ENCODE assay signal across 8 cellular contexts in the genomic region with DNA sequence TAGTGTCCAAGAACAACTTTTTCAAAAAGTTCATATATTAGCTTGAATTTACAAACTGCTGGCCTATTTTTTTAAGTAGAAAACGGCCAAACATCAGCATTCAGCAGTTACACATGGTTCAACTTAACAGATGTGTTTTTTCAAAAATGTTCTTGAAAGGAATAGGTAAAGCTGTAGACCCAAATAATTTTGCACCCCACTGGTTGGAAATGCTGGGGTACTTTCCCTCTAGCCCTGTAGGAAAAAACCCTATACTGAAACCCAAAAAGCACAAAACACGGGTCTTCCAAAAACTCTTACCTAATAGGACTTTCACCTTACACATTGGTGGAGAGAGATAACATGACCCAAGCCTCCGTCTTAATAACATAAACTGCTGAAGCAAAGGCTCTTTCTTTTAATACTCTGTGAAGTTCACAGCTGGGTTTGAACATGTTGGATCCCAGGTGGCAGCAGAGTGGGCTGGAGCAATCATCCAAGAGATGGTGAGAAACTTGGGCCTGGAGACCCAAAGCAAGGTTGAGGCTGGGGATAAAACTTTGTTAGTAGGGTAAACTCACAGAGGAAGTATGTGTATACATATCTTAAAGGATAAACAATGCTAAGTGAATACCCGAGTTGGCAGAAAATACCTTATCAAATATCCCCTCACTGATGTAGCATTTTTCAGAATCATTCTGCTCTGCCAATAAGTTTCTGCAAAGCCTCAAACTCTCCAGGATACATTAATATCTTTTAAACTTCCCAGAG. TPM values are rescaled to one million over a fixed set of nuclear protein-coding genes. Genes with fewer than 3 reads are reported as not detected.
DNase-seq lines count a peak whose midpoint lies in the region; ATAC-seq and FAIRE-seq lines count a peak whose summit lies in the region.

No MANE protein-coding gene starts in this region.

- H3K36me3 ChIP-seq in neuronal stem cell (replicated peaks in 1 of 2; ENCODE audit: control insufficient read depth in 2 of 2, insufficient read depth in 2 of 2, low read length in 2 of 2): peaks cover 30 to 80% of the 10 kb centered on the region in 2 donors

- H2BK15ac ChIP-seq in neuronal stem cell (ENCODE audit: low read length): no peak overlapping the region

- peak overlapping the region; percentile 95 for H2AFZ ChIP-seq in neuronal stem cell (ENCODE audit: low read length)

- peak overlapping the region; percentile 59 for H3K4me2 ChIP-seq in neuronal stem cell (ENCODE audit: insufficient read depth, low read length, poor library complexity, severe bottlenecking)

- H3K4ac ChIP-seq in neuronal stem cell (ENCODE audit: low read length): no peak overlapping the region

- H3K9me3 ChIP-seq in neuronal stem cell (replicated peaks in 1 of 2; ENCODE audit: control insufficient read depth in 2 of 2, insufficient read depth in 1 of 2, low read depth in 1 of 2, low read length in 2 of 2): no peaks in the 10 kb centered on the region

- no peak overlapping the region for H2BK120ac ChIP-seq in neuronal stem cell (ENCODE audit: low read depth, low read length)

- H3K14ac ChIP-seq in neuronal stem cell (ENCODE audit: low read length): no peak overlapping the region

- peaks cover 13 to 22% of the 10 kb centered on the region in 2 donors for H3K4me1 ChIP-seq in neuronal stem cell (ENCODE audit: control insufficient read depth in 2 of 2, insufficient read depth in 1 of 2, low read depth in 1 of 2, low read length in 2 of 2)

- H3K27ac ChIP-seq in neuronal stem cell (replicated peaks; ENCODE audit: low read length): peak overlapping the region; percentile 64

- no peak overlapping the region for H4K91ac ChIP-seq in neuronal stem cell (ENCODE audit: low read depth, low read length, poor library complexity)

- no peak overlapping the region for H4K8ac ChIP-seq in neuronal stem cell (ENCODE audit: low read depth, low read length)

- no CpG with 5 or more reads among the region's 4 CpGs for WGBS in neuronal stem cell (ENCODE audit: extremely low coverage in 2 of 2, insufficient read length in 2 of 2, insufficient replicate concordance in 1 of 2), 2 donors

- ATAC-seq in GM18502 (IDR thresholded peaks at IDR 0.05; ENCODE audit: poor library complexity, unreplicated experiment) (no peak), HG02840 (IDR thresholded peaks at IDR 0.05; ENCODE audit: low FRiP score, unreplicated experiment) (no peak), GM19395 (IDR thresholded peaks at IDR 0.05; ENCODE audit: unreplicated experiment) (no peak)

- no peak overlapping the region for H3K18ac ChIP-seq in neuronal stem cell (ENCODE audit: low read length)

- no peak overlapping the region for H3K9ac ChIP-seq in neuronal stem cell (ENCODE audit: low read depth, low read length, poor library complexity)

- no peak overlapping the region for H2AK5ac ChIP-seq in neuronal stem cell (ENCODE audit: low read depth, low read length)

- H3K4me3 ChIP-seq in neuronal stem cell (ENCODE audit: low read length in 2 of 2): peak overlapping the region in 1 of 2 donors; percentile 93

- no peaks in the 10 kb centered on the region for H3K27me3 ChIP-seq in neuronal stem cell (ENCODE audit: control insufficient read depth in 3 of 3, insufficient read depth in 3 of 3, low read depth in 1 of 3, low read length in 3 of 3)

- FAIRE-seq in HTR-8/SVneo (lab: Jason Lieb, UNC): no peak

- DNase-seq in DMS 273 (lab: John Stamatoyannopoulos, UW; ENCODE audit: unreplicated experiment) (peak; percentile 62), NAMALWA (ENCODE audit: low spot score) (peak; percentile 45), dermis blood vessel endothelial cell (peak; percentile 6), neuronal stem cell (ENCODE audit: low spot score) (no peak), HTR-8/SVneo (ENCODE audit: insufficient read length, low spot score) (no peak)

- no peak overlapping the region for H2BK12ac ChIP-seq in neuronal stem cell (ENCODE audit: low read length)

- H3K79me1 ChIP-seq in neuronal stem cell (ENCODE audit: low read depth, low read length): peaks cover 2% of the 10 kb centered on the region

- peak overlapping the region; percentile 98 for H3K23ac ChIP-seq in neuronal stem cell (ENCODE audit: low read depth, low read length, poor library complexity)

- H2BK5ac ChIP-seq in neuronal stem cell (ENCODE audit: low read length): no peak overlapping the region

RNA-seq across cellular contexts. Expression of gene DNAJC9, which starts 0.6 kb away (rescaled TPM):
- 36.2 and 61.1 TPM in 2 replicates for total RNA-seq in dermis blood vessel endothelial cell
- 36.9 TPM for polyA plus RNA-seq in neuronal stem cell (2013, experiment 1 of 2)
- polyA plus RNA-seq in neuronal stem cell (2013, experiment 2 of 2): 36.6 TPM

RNA-seq across cellular contexts. Expression of gene MRPS16, which starts 4.8 kb away (rescaled TPM):
- total RNA-seq in dermis blood vessel endothelial cell: 61.1 and 73.5 TPM in 2 replicates
- 56.4 TPM for polyA plus RNA-seq in neuronal stem cell (2013, experiment 1 of 2)
- 59.2 TPM for polyA plus RNA-seq in neuronal stem cell (2013, experiment 2 of 2)

Comparison
In these comparisons a context has a peak if more than half of its experiments do, and no peak if none do; other contexts are left out.
1. DNase-seq: peak in DMS 273 (single experiment), NAMALWA (single experiment) and dermis blood vessel endothelial cell (single experiment); none in neuronal stem cell (single experiment) and HTR-8/SVneo (single experiment).